In genomic region chr5:181215997-181216982, GRCh38 we compare ENCODE assay signal across 2 cellular contexts.
TF ChIP-seq lines count a peak whose summit lies in the region.

No MANE protein-coding gene starts in this region.

TF ChIP-seq in IMR-90, 13 proteins besides CTCF, POLR2A, EP300 and RAD21:
- TF ChIP-seq MAZ (IDR thresholded peaks at IDR 0.05; ENCODE audit: borderline replicate concordance, low read depth, low read length) (no peak), ELK1 (IDR thresholded peaks at IDR 0.05; ENCODE audit: borderline replicate concordance, low read depth, low read length) (no peak), BHLHE40 (IDR thresholded peaks at IDR 0.05; ENCODE audit: low read depth, low read length) (no peak), RFX5 (IDR thresholded peaks at IDR 0.05; ENCODE audit: low read depth, low read length) (no peak), FOS (IDR thresholded peaks at IDR 0.05; ENCODE audit: low read depth, low read length) (no peak), RCOR1 (IDR thresholded peaks at IDR 0.05; ENCODE audit: insufficient replicate concordance, low read length) (no peak), CEBPB (IDR thresholded peaks at IDR 0.05; ENCODE audit: low read depth, low read length) (no peak), MXI1 (IDR thresholded peaks at IDR 0.05; ENCODE audit: borderline replicate concordance, low read depth, low read length) (no peak), CHD1 (IDR thresholded peaks at IDR 0.05; ENCODE audit: low read depth, low read length) (no peak), USF2 (IDR thresholded peaks at IDR 0.05; ENCODE audit: low read depth, low read length) (no peak), NFE2L2 (IDR thresholded peaks at IDR 0.05; ENCODE audit: low read depth, low read length) (no peak), SMC3 (IDR thresholded peaks at IDR 0.05; ENCODE audit: low read depth, low read length) (no peak), MAFK (IDR thresholded peaks at IDR 0.05; ENCODE audit: low read depth, low read length) (no peak)
TF ChIP-seq in IMR-90: peak in this region for 0.

TF ChIP-seq in GM12878, 131 proteins besides CTCF, POLR2A, EP300 and RAD21:
- peak; percentile 23 to 26; a peak in 1 of 4 replicates for TF ChIP-seq IKZF2 (IDR thresholded peaks at IDR 0.05)
- no peak for TF ChIP-seq CBX3 (IDR thresholded peaks at IDR 0.05; ENCODE audit: borderline replicate concordance, low read depth)
- TF ChIP-seq ZNF592 (IDR thresholded peaks at IDR 0.05): no peak
- no peak for TF ChIP-seq HDGF (IDR thresholded peaks at IDR 0.05)
- no peak for TF ChIP-seq PKNOX1 (IDR thresholded peaks at IDR 0.05)
- TF ChIP-seq FOS (IDR thresholded peaks at IDR 0.05; ENCODE audit: borderline replicate concordance, extremely low read depth, insufficient read length): no peak
- no peak for TF ChIP-seq HDAC2 (IDR thresholded peaks at IDR 0.05)
- no peak for TF ChIP-seq CBX5 (IDR thresholded peaks at IDR 0.05; ENCODE audit: low read depth)
- peak; percentile 23 for TF ChIP-seq IKZF1 (conservative IDR thresholded peaks at IDR 0.05)
- no peak for TF ChIP-seq BRCA1 (IDR thresholded peaks at IDR 0.05; ENCODE audit: low read depth, low read length)
- TF ChIP-seq BMI1 (IDR thresholded peaks at IDR 0.05; ENCODE audit: borderline replicate concordance): no peak
- no peak for TF ChIP-seq ZSCAN29 (IDR thresholded peaks at IDR 0.05)
- TF ChIP-seq SP1 (IDR thresholded peaks at IDR 0.05; ENCODE audit: low read depth, low read length): no peak
- no peak for TF ChIP-seq CEBPB (IDR thresholded peaks at IDR 0.05; ENCODE audit: borderline replicate concordance in 1 of 2, low read depth in 2 of 2, low read length in 2 of 2)
- 0 out of 2 replicates have a peak, but pooled peaks have one; percentile 29 for TF ChIP-seq MLLT1 (IDR thresholded peaks at IDR 0.05)
- TF ChIP-seq MYB (IDR thresholded peaks at IDR 0.05; ENCODE audit: borderline replicate concordance, low read depth, low read length): no peak
- no peak for TF ChIP-seq EGR1 (IDR thresholded peaks at IDR 0.05; ENCODE audit: borderline replicate concordance in 1 of 2, low read depth in 2 of 2, low read length in 2 of 2)
- TF ChIP-seq EED (IDR thresholded peaks at IDR 0.05; ENCODE audit: low read depth): no peak
- no peak for TF ChIP-seq KDM1A (IDR thresholded peaks at IDR 0.05; ENCODE audit: borderline replicate concordance)
- TF ChIP-seq GATAD2B (conservative IDR thresholded peaks at IDR 0.05; ENCODE audit: low read depth): 0 out of 2 replicates have a peak, but pooled peaks have one; percentile 20
